In genomic region chr18:35458271-35458670, GRCh38 we compare ENCODE assay signal across 13 cellular contexts. TPM values are rescaled to one million over a fixed set of nuclear protein-coding genes. Genes with fewer than 3 reads are reported as not detected.
DNase-seq lines count a peak whose midpoint lies in the region; ATAC-seq, FAIRE-seq and TF ChIP-seq lines count a peak whose summit lies in the region.
"Had no signal": no experiment of that assay in that cellular context is flagged by ENCODE, and none has a peak within 500 bp of the region (broad histone marks: within the 10 kb centered on the region; RNA-seq: fewer than 3 reads in every experiment).

No MANE protein-coding gene starts in this region.

- H3K9me3 ChIP-seq in PC-3 (ENCODE audit: low read length) = no peaks in the 10 kb centered on the region
- H3K9me3 ChIP-seq in stomach smooth muscle (ENCODE audit: control insufficient read depth in 2 of 2, low read length in 2 of 2) = no peaks in the 10 kb centered on the region

- POLR2A ChIA-PET in PC-3 (lab: Charles Lee; ENCODE audit: unreplicated experiment) = interaction anchor here (0.5 to 0.6 kb wide), 2 partner anchors 39 to 44 kb away, joined by 4 to 6 read pairs; partner anchors contain the start of gene INO80C

- H3K27ac ChIP-seq in PC-3 (ENCODE audit: low read length) (peak overlapping the region; percentile 84), stomach smooth muscle (ENCODE audit: low read length) (peak overlapping the region; percentile 75)

- H3K4me3 ChIP-seq in PC-3 (ENCODE audit: low read length) (no peak overlapping the region; the same call in 1 of the 2 replicates), stomach smooth muscle (ENCODE audit: low read length in 2 of 2) (no peak overlapping the region)

- H3K27me3 ChIP-seq in PC-3 (ENCODE audit: low read length) = no peaks in the 10 kb centered on the region
- H3K27me3 ChIP-seq in stomach smooth muscle (ENCODE audit: control insufficient read depth in 1 of 2, insufficient read depth in 2 of 2, low read length in 2 of 2) = no peaks in the 10 kb centered on the region

- TF ChIP-seq CTCF in PC-3 (conservative IDR thresholded peaks at IDR 0.05; ENCODE audit: low read depth, low read length) (no peak), D721Med (IDR thresholded peaks at IDR 0.05; ENCODE audit: insufficient read depth, missing control alignments) (no peak)

- no peaks in the 10 kb centered on the region for H3K79me2 ChIP-seq in PC-3 (ENCODE audit: low read length)

- peak overlapping the region; percentile 64 for H3K4me2 ChIP-seq in PC-3 (ENCODE audit: low read length)

- H3K9me2 ChIP-seq in PC-3 (replicated peaks; ENCODE audit: low read length) = no peaks in the 10 kb centered on the region

- peak; percentile 30 for ATAC-seq in PC-3

- peak overlapping the region; percentile 23; the same call in 1 of the 2 replicates for H3K9ac ChIP-seq in PC-3 (ENCODE audit: low read length)
- H3K9ac ChIP-seq in stomach smooth muscle (ENCODE audit: low read length in 2 of 2) = peak overlapping the region in 1 of 2 donors; percentile 16

- H4K20me1 ChIP-seq in PC-3 (ENCODE audit: low read length) = no peaks in the 10 kb centered on the region

- no peak for FAIRE-seq in D721Med (lab: Jason Lieb, UNC)

- H3K4me1 ChIP-seq in PC-3 (ENCODE audit: insufficient read depth, low read length) (peaks cover 71% of the 10 kb centered on the region), stomach smooth muscle (ENCODE audit: control insufficient read depth, insufficient read depth, low read length) (peaks cover 42% of the 10 kb centered on the region)

- BruUV-seq in PC-3 (replicated peaks; lab: Mats Ljungman, UMichigan) = no TSS peak

- H2AFZ ChIP-seq in PC-3 (ENCODE audit: low read length) = no peak overlapping the region

- H3F3A ChIP-seq in PC-3 (ENCODE audit: low read length, unreplicated experiment) = no peaks in the 10 kb centered on the region

- intact Hi-C loops in PC-3 (cut with micrococcal nuclease) = loop anchor here (1.0 to 2.0 kb wide), 3 partner anchors 21 to 50 kb away; no protein-coding TSS in a partner anchor

- CTCF ChIA-PET in PC-3 (lab: Charles Lee) = interaction anchor here (0.6 kb wide), 1 partner anchor 31 kb away, joined by 3 read pairs; no protein-coding TSS in a partner anchor

- DNase-seq in NCI-H2107 treated with DMSO at 0.1 percent for 48 hours (lab: John Stamatoyannopoulos, UW; ENCODE audit: unreplicated experiment) = peak; percentile 42
- DNase-seq in NCI-H2107 (lab: John Stamatoyannopoulos, UW) = no peak
- DNase-seq in PC-3 = peak; percentile 47
- peak; percentile 83 for DNase-seq in kidney glomerular epithelial cell (lab: John Stamatoyannopoulos, UW)
- DNase-seq in dermis blood vessel endothelial cell = no peak
- no peak for DNase-seq in KG1 (lab: John Stamatoyannopoulos, UW)
- DNase-seq in D721Med (ENCODE audit: insufficient read length, low spot score) = no peak
- DNase-seq: activated CD4-positive, alpha-beta T cell treated with anti-CD3 and anti-CD28 coated beads for 1 hour; activated gamma-delta T cell treated with Interleukin-2 at 50 U/mL for 16 hours; cortex of kidney; GOT3; NCI-H1048 had no signal

- H3K36me3 ChIP-seq in PC-3 (ENCODE audit: low read depth, low read length) = no peaks in the 10 kb centered on the region
- no peaks in the 10 kb centered on the region for H3K36me3 ChIP-seq in stomach smooth muscle (ENCODE audit: control insufficient read depth in 2 of 2, insufficient read depth in 2 of 2, low read length in 2 of 2)

RNA-seq across cellular contexts. Expression of gene INO80C, which starts 39.5 kb away (rescaled TPM):
- total RNA-seq in PC-3 (2014; rRNA removed) = 6.8 and 16.1 TPM in 2 replicates
- 8.7 and 9.3 TPM in 2 replicates for total RNA-seq in dermis blood vessel endothelial cell

Comparison
In these comparisons a context has a peak if more than half of its experiments do, and no peak if none do; other contexts are left out.
1. DNase-seq: peak in NCI-H2107 treated with DMSO at 0.1 percent for 48 hours (single experiment), PC-3 (single experiment) and kidney glomerular epithelial cell (single experiment); none in NCI-H2107 (single experiment), dermis blood vessel endothelial cell (single experiment), KG1 (single experiment) and D721Med (single experiment).